Comparison of ENCODE assay signal across 7 cellular contexts in the genomic region with DNA sequence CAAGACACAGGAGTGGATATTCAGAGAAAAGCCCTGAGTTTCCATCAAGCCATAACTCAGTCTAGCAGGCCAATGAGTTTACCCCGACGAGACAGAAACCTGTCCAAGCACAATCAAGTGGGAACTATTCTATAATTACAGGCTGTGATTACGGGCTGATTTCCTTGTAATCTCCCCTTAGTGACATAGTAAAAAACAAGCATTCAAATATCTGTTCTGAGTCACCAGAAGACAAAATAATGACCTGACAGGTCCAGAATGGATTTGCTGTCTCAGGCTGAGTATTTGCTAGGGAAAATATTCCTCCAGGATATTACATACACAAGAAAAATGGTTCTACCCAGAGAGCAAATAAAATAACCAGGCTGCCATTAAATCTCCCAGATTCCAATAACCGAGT. TPM values are rescaled to one million over a fixed set of nuclear protein-coding genes. Genes with fewer than 3 reads are reported as not detected.
"Had no signal": no experiment of that assay in that cellular context is flagged by ENCODE, and none has a peak within 500 bp of the region (broad histone marks: within the 10 kb centered on the region; RNA-seq: fewer than 3 reads in every experiment).

No MANE protein-coding gene starts in this region.

- H2AFZ ChIP-seq: GM23338 had no signal

- ATAC-seq: HepG2 had no signal

- H3K4me3 ChIP-seq: GM23338 had no signal

- DNase-seq: H9, HCEC 1CT, HFFc6, KBM-7 had no signal

- H3K4me2 ChIP-seq: GM23338 had no signal

- H3K27ac ChIP-seq: HL-60 had no signal

RNA-seq across cellular contexts. Expression of a gene that starts 35.7 kb away (rescaled TPM):
- total RNA-seq: HepG2 had no signal
- polyA plus RNA-seq: HepG2 had no signal
